Comparison of ENCODE assay signal across 10 cellular contexts in the genomic region with DNA sequence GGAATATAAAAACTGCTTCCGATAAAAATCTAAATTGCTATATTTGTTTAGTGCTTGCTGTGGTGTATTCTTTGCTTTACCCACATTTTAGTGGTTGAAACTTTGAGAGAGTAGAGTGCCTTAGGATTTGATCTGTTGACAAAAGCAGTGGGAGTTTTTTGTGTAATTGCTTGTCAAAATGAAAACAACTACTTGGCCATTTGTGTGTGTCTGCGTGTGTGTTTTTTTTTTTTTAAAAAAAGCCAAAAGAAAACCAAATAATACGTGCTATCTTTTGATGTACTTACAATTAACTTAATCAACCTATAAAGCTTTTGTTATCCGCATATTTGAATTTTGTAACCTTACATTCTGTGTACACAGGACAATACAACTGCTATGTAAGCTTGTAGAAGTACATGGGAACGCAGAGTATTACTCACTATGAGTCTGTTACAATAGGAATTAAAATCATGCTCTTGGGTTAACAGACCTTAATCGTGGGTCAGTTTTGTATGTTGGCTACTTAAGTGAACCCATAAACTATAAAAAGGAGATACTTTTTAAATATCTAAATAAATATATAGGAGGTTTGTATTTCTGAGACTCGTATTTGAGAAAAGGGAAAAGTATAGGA.
DNase-seq lines count a peak whose midpoint lies in the region; ATAC-seq and TF ChIP-seq lines count a peak whose summit lies in the region.
"Had no signal": no experiment of that assay in that cellular context is flagged by ENCODE, and none has a peak within 500 bp of the region (broad histone marks: within the 10 kb centered on the region; RNA-seq: fewer than 3 reads in every experiment).

No MANE protein-coding gene starts in this region.

- H3K4me1 Mint-ChIP-seq in WTC11, result peaks cover 63% of the 10 kb centered on the region
- H3K4me1 Mint-ChIP-seq in activated T-helper 2 cell treated with anti-CD3 and anti-CD28 coated beads, Interferon-gamma antibody, Interleukin-2, Interleukin-4, amounts not matched to agents 10 μg/mL and 5 μg/mL and 100 μg/mL, durations not matched to agents 14 hours and 24 hours and 36 hours (ENCODE audit: low read depth), result peaks cover 3% of the 10 kb centered on the region

- no peak for TF ChIP-seq CTCF in WTC11 (IDR thresholded peaks at IDR 0.05)

- no peaks in the 10 kb centered on the region for H3K27me3 Mint-ChIP-seq in WTC11 (ENCODE audit: low read depth)
- H3K27me3 Mint-ChIP-seq in activated T-helper 2 cell treated with anti-CD3 and anti-CD28 coated beads, Interferon-gamma antibody, Interleukin-2, Interleukin-4, amounts not matched to agents 10 μg/mL and 5 μg/mL and 100 μg/mL, durations not matched to agents 14 hours and 24 hours and 36 hours (ENCODE audit: low read depth), result no peaks in the 10 kb centered on the region

- DNase-seq in ELR (ENCODE audit: low read depth) (peak; percentile 63), WTC11 (ENCODE audit: low spot score) (no peak), glomerular visceral epithelial cell (ENCODE audit: extremely low spot score) (peak; percentile 25), renal cortical epithelial cell (ENCODE audit: low read depth) (peak; percentile 87), NCI-H1105 treated with DMSO at 0.1 percent for 48 hours (lab: John Stamatoyannopoulos, UW) (no peak), GM19240 (ENCODE audit: insufficient read length, low spot score) (no peak)
- DNase-seq in activated T-helper 2 cell treated with anti-CD3 and anti-CD28 coated beads, Interferon-gamma antibody, Interleukin-2, Interleukin-4, amounts not matched to agents 10 μg/mL and 5 μg/mL and 100 μg/mL, durations not matched to agents 14 hours and 24 hours and 36 hours (ENCODE audit: low spot score), result no peak
- DNase-seq: activated CD4-positive, alpha-beta T cell treated with anti-CD3 and anti-CD28 coated beads, Interleukin-2, amount 50 U/mL, for 1 hour; stimulated activated CD4-positive, alpha-beta T cell treated with anti-CD3 and anti-CD28 coated beads, Interleukin-4, amount 100 ng/mL, for 1 hour had no signal

- intact Hi-C loops in activated T-helper 2 cell treated with anti-CD3 and anti-CD28 coated beads, Interferon-gamma antibody, Interleukin-2, Interleukin-4, amounts not matched to agents 10 μg/mL and 5 μg/mL and 100 μg/mL, durations not matched to agents 14 hours and 24 hours and 36 hours (cut with micrococcal nuclease), result no loop called here

- no peak overlapping the region for H3K4me3 Mint-ChIP-seq in WTC11
- H3K4me3 Mint-ChIP-seq in activated T-helper 2 cell treated with anti-CD3 and anti-CD28 coated beads, Interferon-gamma antibody, Interleukin-2, Interleukin-4, amounts not matched to agents 10 μg/mL and 5 μg/mL and 100 μg/mL, durations not matched to agents 14 hours and 24 hours and 36 hours (ENCODE audit: low read depth), result no peak overlapping the region

- POLR2A ChIA-PET in WTC11 (lab: Charles Lee), result no interaction called here

- CTCF ChIA-PET in WTC11 (lab: Charles Lee), result interaction anchor here (1.4 kb wide), 1 partner anchor 32 kb away, joined by 15 read pairs; no protein-coding TSS in a partner anchor

- no peaks in the 10 kb centered on the region for H3K36me3 Mint-ChIP-seq in WTC11
- no peaks in the 10 kb centered on the region for H3K36me3 Mint-ChIP-seq in activated T-helper 2 cell treated with anti-CD3 and anti-CD28 coated beads, Interferon-gamma antibody, Interleukin-2, Interleukin-4, amounts not matched to agents 10 μg/mL and 5 μg/mL and 100 μg/mL, durations not matched to agents 14 hours and 24 hours and 36 hours (ENCODE audit: low read depth)

- no peaks in the 10 kb centered on the region for H3K9me3 Mint-ChIP-seq in WTC11
- no peaks in the 10 kb centered on the region for H3K9me3 Mint-ChIP-seq in activated T-helper 2 cell treated with anti-CD3 and anti-CD28 coated beads, Interferon-gamma antibody, Interleukin-2, Interleukin-4, amounts not matched to agents 10 μg/mL and 5 μg/mL and 100 μg/mL, durations not matched to agents 14 hours and 24 hours and 36 hours

- ATAC-seq in WTC11, result no peak
- ATAC-seq in GM19324 (IDR thresholded peaks at IDR 0.05; ENCODE audit: low FRiP score, unreplicated experiment), result no peak

- peak overlapping the region; percentile 85; the same call in 1 of the 2 replicates for H3K27ac Mint-ChIP-seq in WTC11
- no peak overlapping the region for H3K27ac Mint-ChIP-seq in activated T-helper 2 cell treated with anti-CD3 and anti-CD28 coated beads, Interferon-gamma antibody, Interleukin-2, Interleukin-4, amounts not matched to agents 10 μg/mL and 5 μg/mL and 100 μg/mL, durations not matched to agents 14 hours and 24 hours and 36 hours

TF ChIP-seq in WTC11, 78 proteins besides CTCF, POLR2A, EP300 and RAD21:
- TF ChIP-seq ZNF263 (CRISPR knock-in tag; IDR thresholded peaks at IDR 0.05; ENCODE audit: low read depth) (no peak), HMGA2 (CRISPR knock-in tag; IDR thresholded peaks at IDR 0.05) (no peak), ZNF219 (CRISPR knock-in tag; IDR thresholded peaks at IDR 0.05; ENCODE audit: borderline replicate concordance) (no peak), ESRRA (CRISPR knock-in tag; IDR thresholded peaks at IDR 0.05; ENCODE audit: borderline replicate concordance) (no peak), KAT7 (CRISPR knock-in tag; IDR thresholded peaks at IDR 0.05; ENCODE audit: borderline replicate concordance) (no peak), NFATC4 (CRISPR knock-in tag; IDR thresholded peaks at IDR 0.05) (no peak), TEAD1 (CRISPR knock-in tag; IDR thresholded peaks at IDR 0.05) (no peak), MYBL2 (CRISPR knock-in tag; IDR thresholded peaks at IDR 0.05) (no peak), JAZF1 (CRISPR knock-in tag; IDR thresholded peaks at IDR 0.05) (no peak), RELA (CRISPR knock-in tag; IDR thresholded peaks at IDR 0.05; ENCODE audit: borderline replicate concordance) (no peak), FOXP1 (CRISPR knock-in tag; IDR thresholded peaks at IDR 0.05; ENCODE audit: borderline replicate concordance) (no peak), TP53 (CRISPR knock-in tag; IDR thresholded peaks at IDR 0.05) (no peak), FOXK1 (CRISPR knock-in tag; IDR thresholded peaks at IDR 0.05) (no peak)
- TF ChIP-seq, protein P1, sequence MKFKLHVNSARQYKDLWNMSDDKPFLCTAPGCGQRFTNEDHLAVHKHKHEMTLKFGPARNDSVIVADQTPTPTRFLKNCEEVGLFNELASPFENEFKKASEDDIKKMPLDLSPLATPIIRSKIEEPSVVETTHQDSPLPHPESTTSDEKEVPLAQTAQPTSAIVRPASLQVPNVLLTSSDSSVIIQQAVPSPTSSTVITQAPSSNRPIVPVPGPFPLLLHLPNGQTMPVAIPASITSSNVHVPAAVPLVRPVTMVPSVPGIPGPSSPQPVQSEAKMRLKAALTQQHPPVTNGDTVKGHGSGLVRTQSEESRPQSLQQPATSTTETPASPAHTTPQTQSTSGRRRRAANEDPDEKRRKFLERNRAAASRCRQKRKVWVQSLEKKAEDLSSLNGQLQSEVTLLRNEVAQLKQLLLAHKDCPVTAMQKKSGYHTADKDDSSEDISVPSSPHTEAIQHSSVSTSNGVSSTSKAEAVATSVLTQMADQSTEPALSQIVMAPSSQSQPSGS (CRISPR knock-in tag; IDR thresholded peaks at IDR 0.05; ENCODE audit: borderline replicate concordance, low read depth), result no peak
- TF ChIP-seq, protein P2, sequence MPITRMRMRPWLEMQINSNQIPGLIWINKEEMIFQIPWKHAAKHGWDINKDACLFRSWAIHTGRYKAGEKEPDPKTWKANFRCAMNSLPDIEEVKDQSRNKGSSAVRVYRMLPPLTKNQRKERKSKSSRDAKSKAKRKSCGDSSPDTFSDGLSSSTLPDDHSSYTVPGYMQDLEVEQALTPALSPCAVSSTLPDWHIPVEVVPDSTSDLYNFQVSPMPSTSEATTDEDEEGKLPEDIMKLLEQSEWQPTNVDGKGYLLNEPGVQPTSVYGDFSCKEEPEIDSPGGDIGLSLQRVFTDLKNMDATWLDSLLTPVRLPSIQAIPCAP (CRISPR knock-in tag; IDR thresholded peaks at IDR 0.05), result no peak
- TF ChIP-seq, protein P3, sequence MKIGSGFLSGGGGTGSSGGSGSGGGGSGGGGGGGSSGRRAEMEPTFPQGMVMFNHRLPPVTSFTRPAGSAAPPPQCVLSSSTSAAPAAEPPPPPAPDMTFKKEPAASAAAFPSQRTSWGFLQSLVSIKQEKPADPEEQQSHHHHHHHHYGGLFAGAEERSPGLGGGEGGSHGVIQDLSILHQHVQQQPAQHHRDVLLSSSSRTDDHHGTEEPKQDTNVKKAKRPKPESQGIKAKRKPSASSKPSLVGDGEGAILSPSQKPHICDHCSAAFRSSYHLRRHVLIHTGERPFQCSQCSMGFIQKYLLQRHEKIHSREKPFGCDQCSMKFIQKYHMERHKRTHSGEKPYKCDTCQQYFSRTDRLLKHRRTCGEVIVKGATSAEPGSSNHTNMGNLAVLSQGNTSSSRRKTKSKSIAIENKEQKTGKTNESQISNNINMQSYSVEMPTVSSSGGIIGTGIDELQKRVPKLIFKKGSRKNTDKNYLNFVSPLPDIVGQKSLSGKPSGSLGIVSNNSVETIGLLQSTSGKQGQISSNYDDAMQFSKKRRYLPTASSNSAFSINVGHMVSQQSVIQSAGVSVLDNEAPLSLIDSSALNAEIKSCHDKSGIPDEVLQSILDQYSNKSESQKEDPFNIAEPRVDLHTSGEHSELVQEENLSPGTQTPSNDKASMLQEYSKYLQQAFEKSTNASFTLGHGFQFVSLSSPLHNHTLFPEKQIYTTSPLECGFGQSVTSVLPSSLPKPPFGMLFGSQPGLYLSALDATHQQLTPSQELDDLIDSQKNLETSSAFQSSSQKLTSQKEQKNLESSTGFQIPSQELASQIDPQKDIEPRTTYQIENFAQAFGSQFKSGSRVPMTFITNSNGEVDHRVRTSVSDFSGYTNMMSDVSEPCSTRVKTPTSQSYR (CRISPR knock-in tag; IDR thresholded peaks at IDR 0.05), result no peak

Comparison
In these comparisons a context has a peak if more than half of its experiments do, and no peak if none do; other contexts are left out.
1. DNase-seq: peak in ELR (single experiment), glomerular visceral epithelial cell (single experiment) and renal cortical epithelial cell (single experiment); none in WTC11 (single experiment), activated T-helper 2 cell treated with anti-CD3 and anti-CD28 coated beads, Interferon-gamma antibody, Interleukin-2, Interleukin-4, amounts not matched to agents 10 μg/mL and 5 μg/mL and 100 μg/mL, durations not matched to agents 14 hours and 24 hours and 36 hours (single experiment), NCI-H1105 treated with DMSO at 0.1 percent for 48 hours (single experiment) and GM19240 (single experiment).